ENCODE assay signal across 9 cellular contexts in the genomic region with DNA sequence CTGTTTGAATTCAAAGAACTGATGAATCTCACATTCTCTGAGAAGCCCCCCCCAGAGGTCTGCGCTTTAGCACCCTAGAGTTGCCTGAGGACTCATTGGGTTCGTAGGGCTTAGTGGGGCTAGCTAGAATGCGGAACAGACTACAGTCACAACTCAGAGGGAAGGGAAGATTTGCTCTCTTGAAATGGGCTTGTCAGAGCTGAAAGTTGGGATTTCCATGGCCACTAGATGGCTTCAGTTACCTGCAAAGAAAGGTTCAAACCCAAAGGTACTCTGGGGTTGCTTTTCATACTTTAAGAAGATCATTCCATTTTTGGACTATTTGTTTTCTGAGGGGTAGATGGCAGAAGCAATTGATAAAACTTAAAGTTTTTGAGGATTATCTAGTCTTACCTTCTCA.
DNase-seq lines count a peak whose midpoint lies in the region; FAIRE-seq and TF ChIP-seq lines count a peak whose summit lies in the region.
"Had no signal": no experiment of that assay in that cellular context is flagged by ENCODE, and none has a peak within 500 bp of the region (broad histone marks: within the 10 kb centered on the region; RNA-seq: fewer than 3 reads in every experiment).

No MANE protein-coding gene starts in this region.

- no peak overlapping the region for H3K27ac ChIP-seq in left ventricle myocardium inferior (replicated peaks)
- no peak overlapping the region for H3K27ac ChIP-seq in right atrium auricular region

- H3K9me3 ChIP-seq in left ventricle myocardium inferior (replicated peaks): no peaks in the 10 kb centered on the region
- no peaks in the 10 kb centered on the region for H3K9me3 ChIP-seq in right atrium auricular region

- no peak for FAIRE-seq in urothelium cell line (lab: Jason Lieb, UNC)

- H3K36me3 ChIP-seq in left ventricle myocardium inferior (no peaks in the 10 kb centered on the region), right atrium auricular region (no peaks in the 10 kb centered on the region)

- H3K4me1 ChIP-seq in left ventricle myocardium inferior (no peaks in the 10 kb centered on the region), right atrium auricular region (no peaks in the 10 kb centered on the region)

- TF ChIP-seq CTCF in left ventricle myocardium inferior (IDR thresholded peaks at IDR 0.05; ENCODE audit: borderline replicate concordance) (peak; percentile 48), right atrium auricular region (IDR thresholded peaks at IDR 0.05) (peak in 1 of 2 donors; percentile 46), epithelial cell of proximal tubule (conservative IDR thresholded peaks at IDR 0.05; ENCODE audit: low read depth, low read length) (peak; percentile 74)

- DNase-seq in left ventricle myocardium inferior (no peak), right atrium auricular region (ENCODE audit: low spot score) (no peak), NCI-H510A (lab: John Stamatoyannopoulos, UW) (peak; percentile 2), epithelial cell of proximal tubule (ENCODE audit: low read depth) (no peak), urothelium cell line (ENCODE audit: low spot score) (peak; percentile 23), GOT3 (lab: John Stamatoyannopoulos, UW) (no peak), medulla oblongata (ENCODE audit: extremely low spot score) (no peak), hippocampal formation (lab: John Stamatoyannopoulos, UW) (no peak)
- DNase-seq: stimulated activated CD4-positive, alpha-beta T cell treated with anti-CD3 and anti-CD28 coated beads, Interleukin-4, amount 100 ng/mL, for 24 hours had no signal

- H3K4me3 ChIP-seq in left ventricle myocardium inferior (no peak overlapping the region), right atrium auricular region (no peak overlapping the region), epithelial cell of proximal tubule (ENCODE audit: low read depth, low read length) (no peak overlapping the region)

- no peaks in the 10 kb centered on the region for H3K27me3 ChIP-seq in left ventricle myocardium inferior (ENCODE audit: low read depth)
- no peaks in the 10 kb centered on the region for H3K27me3 ChIP-seq in right atrium auricular region

- intact Hi-C loops in left ventricle myocardium inferior (cut with micrococcal nuclease): no loop called here

Comparison
In these comparisons a context has a peak if more than half of its experiments do, and no peak if none do; other contexts are left out.
1. DNase-seq: peak in NCI-H510A (single experiment) and urothelium cell line (single experiment); none in left ventricle myocardium inferior (single experiment), right atrium auricular region (single experiment), epithelial cell of proximal tubule (single experiment), GOT3 (single experiment), medulla oblongata (single experiment) and hippocampal formation (0 of 2).